24 cellular contexts compared by ENCODE assay signal in the genomic region with DNA sequence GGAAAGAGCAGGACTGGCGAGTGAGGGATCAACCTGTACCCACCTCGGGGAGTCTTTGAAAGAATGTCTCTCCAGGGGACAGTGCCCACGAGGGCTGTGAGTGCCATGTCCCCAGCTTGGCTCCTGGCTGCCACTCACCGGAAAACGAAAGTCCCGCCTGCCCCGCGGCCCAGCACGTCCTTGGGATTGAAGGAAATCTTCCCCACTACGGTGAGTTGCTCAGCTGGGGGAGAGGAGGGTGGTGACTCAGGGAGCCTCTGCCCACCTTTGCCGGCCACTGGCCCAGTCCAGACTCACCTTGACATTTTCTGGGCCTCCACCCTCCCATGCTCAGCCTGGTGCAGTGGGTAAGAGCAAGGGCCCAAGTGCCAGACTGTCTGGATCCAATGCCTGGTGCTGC. TPM values are rescaled to one million over a fixed set of nuclear protein-coding genes. Genes with fewer than 3 reads are reported as not detected.
"Had no signal": no experiment of that assay in that cellular context is flagged by ENCODE, and none has a peak within 500 bp of the region (broad histone marks: within the 10 kb centered on the region; RNA-seq: fewer than 3 reads in every experiment).

No MANE protein-coding gene starts in this region.

- H3K27me3 ChIP-seq: cardiac muscle cell, gastrocnemius medialis, thyroid gland had no signal

- DNase-seq: activated CD4-positive, alpha-beta memory T cell treated with anti-CD3 and anti-CD28 coated beads for 36 hours; activated gamma-delta T cell treated with Interleukin-2 at 50 U/mL for 16 hours; activated T-cell treated with anti-CD3 and anti-CD28 coated beads for 4 hours; effector CD8-positive, alpha-beta T cell; gastrocnemius medialis; head of caudate nucleus; left lung; midbrain; occipital lobe; posterior cingulate gyrus; retina; stimulated activated CD4-positive, alpha-beta T cell treated with anti-CD3 and anti-CD28 coated beads, Interleukin-12 subunit alpha, Interleukin-12 subunit beta, amount 100 ng/mL, for 4 hours; stimulated activated CD4-positive, alpha-beta T cell treated with anti-CD3 and anti-CD28 coated beads, Interleukin-1b, Interleukin-23, amount 100 ng/mL, for 48 hours; stimulated activated naive CD4-positive, alpha-beta T cell treated with Interleukin-2 at 50 U/mL for 16 hours; T-helper 2 cell; thyroid gland; WERI-Rb-1 had no signal

- H3K4me3 ChIP-seq: cardiac muscle cell, gastrocnemius medialis, left lung, thyroid gland had no signal

- H3K4me1 ChIP-seq: thyroid gland had no signal

- H3K9me3 ChIP-seq: gastrocnemius medialis, left lung, thyroid gland had no signal

- H3K27ac ChIP-seq: cardiac muscle cell, gastrocnemius medialis, left lung, thyroid gland, WERI-Rb-1 had no signal

RNA-seq across cellular contexts. Expression of a gene that starts 17.3 kb away (rescaled TPM):
- total RNA-seq: activated CD4-positive, alpha-beta memory T cell treated with anti-CD3 and anti-CD28 coated beads for 36 hours; activated naive CD4-positive, alpha-beta T cell treated with anti-CD3 and anti-CD28 coated beads, Interleukin-2, amount 50 U/mL, for 72 hours; activated T-helper 1 cell treated with anti-CD3 and anti-CD28 coated beads, Interleukin-12 subunit alpha, Interleukin-12 subunit beta, Interleukin-2, Interleukin-4 antibody, amounts not matched to agents 30 ng/mL and 10 ng/mL and 1 ng/mL, durations not matched to agents 14 hours and 24 hours and 36 hours; chondrocyte; kidney epithelial cell; lung microvascular endothelial cell; occipital lobe; subcutaneous adipose tissue; thyroid gland had no signal

RNA-seq across cellular contexts. Expression of a gene that starts 59.1 kb away (rescaled TPM):
- total RNA-seq: activated CD4-positive, alpha-beta memory T cell treated with anti-CD3 and anti-CD28 coated beads for 36 hours; activated naive CD4-positive, alpha-beta T cell treated with anti-CD3 and anti-CD28 coated beads, Interleukin-2, amount 50 U/mL, for 72 hours; activated T-helper 1 cell treated with anti-CD3 and anti-CD28 coated beads, Interleukin-12 subunit alpha, Interleukin-12 subunit beta, Interleukin-2, Interleukin-4 antibody, amounts not matched to agents 30 ng/mL and 10 ng/mL and 1 ng/mL, durations not matched to agents 14 hours and 24 hours and 36 hours; cardiac muscle cell; chondrocyte; kidney epithelial cell; lung microvascular endothelial cell; subcutaneous adipose tissue; thyroid gland had no signal
- polyA plus RNA-seq: cardiac muscle cell had no signal
